Comparison of ENCODE assay signal across 16 cellular contexts in genomic region chr3:94520364-94520763, GRCh38.
"Had no signal": no experiment of that assay in that cellular context is flagged by ENCODE, and none has a peak within 500 bp of the region (broad histone marks: within the 10 kb centered on the region; RNA-seq: fewer than 3 reads in every experiment).

No MANE protein-coding gene starts in this region.

- H3K27ac ChIP-seq: dorsolateral prefrontal cortex, neutrophil had no signal

- H3K27me3 Mint-ChIP-seq: naive thymus-derived CD4-positive, alpha-beta T cell had no signal

- ATAC-seq: esophagus mucosa; naive thymus-derived CD4-positive, alpha-beta T cell had no signal

- H3K4me3 Mint-ChIP-seq: naive thymus-derived CD4-positive, alpha-beta T cell; nephron progenitor cell had no signal

- FAIRE-seq: endometrium, frontal cortex, keratinocyte, small intestine had no signal

- H3K27me3 ChIP-seq: dorsolateral prefrontal cortex, neutrophil, sigmoid colon had no signal

- DNase-seq: cortex of kidney; dorsolateral prefrontal cortex; effector memory CD4-positive, alpha-beta T cell; mesendoderm; naive thymus-derived CD4-positive, alpha-beta T cell; nephron progenitor cell; sigmoid colon; small intestine; stimulated activated CD4-positive, alpha-beta T cell treated with anti-CD3 and anti-CD28 coated beads, Interleukin-12 subunit alpha, Interleukin-12 subunit beta, amount 100 ng/mL, for 4 hours; stimulated activated naive CD4-positive, alpha-beta T cell treated with Interleukin-2 at 50 U/mL for 16 hours; trophoblast cell had no signal

- H3K9me3 ChIP-seq: neutrophil, sigmoid colon had no signal

- H3K4me3 ChIP-seq: dorsolateral prefrontal cortex, sigmoid colon had no signal

- H3K36me3 Mint-ChIP-seq: naive thymus-derived CD4-positive, alpha-beta T cell had no signal

- H3K4me1 Mint-ChIP-seq: naive thymus-derived CD4-positive, alpha-beta T cell had no signal

- H3K9me3 Mint-ChIP-seq: nephron progenitor cell had no signal

- H3K27ac Mint-ChIP-seq: naive thymus-derived CD4-positive, alpha-beta T cell had no signal

- H3K36me3 ChIP-seq: neutrophil, sigmoid colon had no signal
